In the genomic region with DNA sequence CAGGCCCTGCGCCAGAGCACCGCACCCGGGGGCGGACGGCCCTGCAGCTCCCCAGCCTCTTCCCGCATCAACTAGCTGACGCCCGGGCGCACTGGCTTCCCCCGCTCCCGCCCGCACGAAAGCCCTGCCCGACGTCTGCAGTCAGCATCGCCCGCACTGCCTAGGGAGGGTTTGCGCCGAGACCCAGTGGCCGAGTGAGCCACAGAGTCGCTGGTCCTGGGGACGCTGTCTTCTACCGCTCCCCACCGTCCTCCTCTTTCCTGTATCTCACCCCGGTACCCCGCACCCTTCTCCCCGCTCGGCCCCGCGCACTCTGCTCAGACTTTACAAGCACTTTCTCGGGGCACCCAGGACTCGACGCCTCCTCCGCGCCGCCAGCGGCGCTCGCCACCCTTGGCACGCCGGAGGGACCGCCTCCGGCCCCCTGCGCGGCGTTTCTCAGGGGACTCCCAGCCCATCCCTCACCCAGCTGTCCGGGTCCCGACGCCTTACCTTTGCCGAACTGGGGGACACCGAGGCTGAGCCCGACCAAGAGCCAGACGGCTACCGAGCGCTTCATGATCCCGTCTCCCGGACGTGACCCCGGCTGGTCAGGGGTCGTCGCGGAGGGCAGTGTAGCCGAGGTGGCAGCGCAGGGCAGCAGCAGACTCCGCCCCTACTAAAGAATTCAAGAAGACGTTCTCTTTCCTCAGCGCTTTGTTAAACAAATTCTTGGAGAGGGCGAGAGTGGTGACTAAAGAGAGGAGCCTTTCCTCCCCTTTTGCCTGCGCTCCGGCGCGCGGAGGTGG, we compare ENCODE assay signal across 1 cellular context.
TF ChIP-seq lines count a peak whose summit lies in the region.

No MANE protein-coding gene starts in this region.

TF ChIP-seq in WTC11, 78 proteins besides CTCF, POLR2A, EP300 and RAD21 (continued from another document):
- TF ChIP-seq ETV6 (CRISPR knock-in tag; IDR thresholded peaks at IDR 0.05) (peak; percentile 31; the same call in 1 of the 2 replicates), JAZF1 (CRISPR knock-in tag; IDR thresholded peaks at IDR 0.05) (no peak), FOXJ3 (CRISPR knock-in tag; IDR thresholded peaks at IDR 0.05; ENCODE audit: borderline replicate concordance) (no peak), PRRX2 (CRISPR knock-in tag; IDR thresholded peaks at IDR 0.05) (no peak), SOX15 (CRISPR knock-in tag; IDR thresholded peaks at IDR 0.05) (no peak), ZNF232 (CRISPR knock-in tag; IDR thresholded peaks at IDR 0.05) (0 out of 2 replicates have a peak, but pooled peaks have one; percentile 51), NFE2L1 (CRISPR knock-in tag; IDR thresholded peaks at IDR 0.05) (no peak), SMAD4 (CRISPR knock-in tag; IDR thresholded peaks at IDR 0.05) (no peak), ZNF671 (CRISPR knock-in tag; IDR thresholded peaks at IDR 0.05) (no peak), OVOL2 (CRISPR knock-in tag; IDR thresholded peaks at IDR 0.05; ENCODE audit: borderline replicate concordance) (no peak)
- TF ChIP-seq, protein P1, sequence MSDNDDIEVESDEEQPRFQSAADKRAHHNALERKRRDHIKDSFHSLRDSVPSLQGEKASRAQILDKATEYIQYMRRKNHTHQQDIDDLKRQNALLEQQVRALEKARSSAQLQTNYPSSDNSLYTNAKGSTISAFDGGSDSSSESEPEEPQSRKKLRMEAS (CRISPR knock-in tag; IDR thresholded peaks at IDR 0.05), result peak; percentile 64
- TF ChIP-seq, protein P2, sequence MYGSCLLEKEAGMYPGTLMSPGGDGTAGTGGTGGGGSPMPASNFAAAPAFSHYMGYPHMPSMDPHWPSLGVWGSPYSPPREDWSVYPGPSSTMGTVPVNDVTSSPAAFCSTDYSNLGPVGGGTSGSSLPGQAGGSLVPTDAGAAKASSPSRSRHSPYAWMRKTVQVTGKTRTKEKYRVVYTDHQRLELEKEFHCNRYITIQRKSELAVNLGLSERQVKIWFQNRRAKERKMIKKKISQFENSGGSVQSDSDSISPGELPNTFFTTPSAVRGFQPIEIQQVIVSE (CRISPR knock-in tag; IDR thresholded peaks at IDR 0.05; ENCODE audit: borderline replicate concordance), result no peak
- TF ChIP-seq, protein P3, sequence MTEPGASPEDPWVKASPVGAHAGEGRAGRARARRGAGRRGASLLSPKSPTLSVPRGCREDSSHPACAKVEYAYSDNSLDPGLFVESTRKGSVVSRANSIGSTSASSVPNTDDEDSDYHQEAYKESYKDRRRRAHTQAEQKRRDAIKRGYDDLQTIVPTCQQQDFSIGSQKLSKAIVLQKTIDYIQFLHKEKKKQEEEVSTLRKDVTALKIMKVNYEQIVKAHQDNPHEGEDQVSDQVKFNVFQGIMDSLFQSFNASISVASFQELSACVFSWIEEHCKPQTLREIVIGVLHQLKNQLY (CRISPR knock-in tag; IDR thresholded peaks at IDR 0.05), result no peak
